In genomic region chr9:123061216-123061615, GRCh38 we compare ENCODE assay signal across 32 cellular contexts. TPM values are rescaled to one million over a fixed set of nuclear protein-coding genes. Genes with fewer than 3 reads are reported as not detected.
"Had no signal": no experiment of that assay in that cellular context is flagged by ENCODE, and none has a peak within 500 bp of the region (broad histone marks: within the 10 kb centered on the region; RNA-seq: fewer than 3 reads in every experiment).

No MANE protein-coding gene starts in this region.

- H3K4me3 ChIP-seq: adrenal gland, ascending aorta, cardiac muscle cell had no signal

- DNase-seq: activated B cell treated with CpG ODN at 0.5 μM for 24 hours; activated CD4-positive, alpha-beta memory T cell treated with anti-CD3 and anti-CD28 coated beads for 36 hours; activated CD4-positive, alpha-beta T cell treated with anti-CD3 and anti-CD28 coated beads for 4 hours; activated CD4-positive, alpha-beta T cell treated with anti-CD3 and anti-CD28 coated beads, Interleukin-2, amount 10 ng/mL, durations not matched to agents 24 days and 14 days; activated CD4-positive, alpha-beta T cell treated with anti-CD3 and anti-CD28 coated beads, Interleukin-2, amount 50 U/mL, for 1 hour; activated CD4-positive, alpha-beta T cell treated with anti-CD3 and anti-CD28 coated beads, Interleukin-2, amount 50 U/mL, for 4 hours; activated CD4-positive, CD25-positive, alpha-beta regulatory T cell treated with anti-CD3 and anti-CD28 coated beads, Interleukin-2, amount 50 U/mL, for 72 hours; activated CD8-positive, alpha-beta memory T cell treated with anti-CD3 and anti-CD28 coated beads, Interleukin-2, amount 50 U/mL, for 4 hours; activated CD8-positive, alpha-beta T cell treated with anti-CD3 and anti-CD28 coated beads for 36 hours; activated effector memory CD4-positive, alpha-beta T cell treated with anti-CD3 and anti-CD28 coated beads, Interleukin-2, amount 50 U/mL, for 16 hours; activated gamma-delta T cell treated with Interleukin-2 at 50 U/mL for 16 hours; activated naive CD4-positive, alpha-beta T cell; activated naive CD4-positive, alpha-beta T cell treated with anti-CD3 and anti-CD28 coated beads for 36 hours; activated naive CD4-positive, alpha-beta T cell treated with anti-CD3 and anti-CD28 coated beads, Interleukin-2, amount 50 U/mL, for 16 hours; activated naive CD8-positive, alpha-beta T cell treated with anti-CD3 and anti-CD28 coated beads for 36 hours; activated T-cell treated with anti-CD3 and anti-CD28 coated beads for 4 hours; activated T-cell treated with anti-CD3 and anti-CD28 coated beads, Interleukin-2, amount 50 U/mL, for 1 hour; activated T-cell treated with anti-CD3 and anti-CD28 coated beads, Interleukin-2, amount 50 U/mL, for 4 hours; activated T-cell treated with anti-CD3 and anti-CD28 coated beads, Interleukin-2, amount 50 U/mL, for 72 hours; adrenal gland; amygdala; anterior cingulate cortex; caudate nucleus; cerebellar nuclear complex; T-helper 1 cell; T-helper 2 cell; T-helper 9 cell had no signal

- H3K9me3 ChIP-seq: adrenal gland, ascending aorta had no signal

- H3K27me3 ChIP-seq: adrenal gland, ascending aorta, cardiac muscle cell had no signal

- ATAC-seq: activated CD8-positive, alpha-beta T cell treated with anti-CD3 and anti-CD28 coated beads for 36 hours; activated naive CD4-positive, alpha-beta T cell treated with anti-CD3 and anti-CD28 coated beads, Interleukin-2, amount 50 U/mL, for 72 hours; activated T-cell treated with anti-CD3 and anti-CD28 coated beads, Interleukin-2, amount 50 U/mL, for 4 hours; activated T-cell treated with anti-CD3 and anti-CD28 coated beads, Interleukin-2, amount 50 U/mL, for 72 hours; activated T-helper 17 cell treated with anti-CD3 and anti-CD28 coated beads, Interleukin-2, amount 50 U/mL, for 72 hours had no signal

- H3K4me1 ChIP-seq: adrenal gland had no signal

- H3K27ac ChIP-seq: adrenal gland, cardiac muscle cell, VCaP had no signal

RNA-seq across cellular contexts. Expression of gene GPR21, which starts 27.7 kb away (rescaled TPM):
- polyA plus RNA-seq: cardiac muscle cell had no signal
